8 cellular contexts compared by ENCODE assay signal in the genomic region with DNA sequence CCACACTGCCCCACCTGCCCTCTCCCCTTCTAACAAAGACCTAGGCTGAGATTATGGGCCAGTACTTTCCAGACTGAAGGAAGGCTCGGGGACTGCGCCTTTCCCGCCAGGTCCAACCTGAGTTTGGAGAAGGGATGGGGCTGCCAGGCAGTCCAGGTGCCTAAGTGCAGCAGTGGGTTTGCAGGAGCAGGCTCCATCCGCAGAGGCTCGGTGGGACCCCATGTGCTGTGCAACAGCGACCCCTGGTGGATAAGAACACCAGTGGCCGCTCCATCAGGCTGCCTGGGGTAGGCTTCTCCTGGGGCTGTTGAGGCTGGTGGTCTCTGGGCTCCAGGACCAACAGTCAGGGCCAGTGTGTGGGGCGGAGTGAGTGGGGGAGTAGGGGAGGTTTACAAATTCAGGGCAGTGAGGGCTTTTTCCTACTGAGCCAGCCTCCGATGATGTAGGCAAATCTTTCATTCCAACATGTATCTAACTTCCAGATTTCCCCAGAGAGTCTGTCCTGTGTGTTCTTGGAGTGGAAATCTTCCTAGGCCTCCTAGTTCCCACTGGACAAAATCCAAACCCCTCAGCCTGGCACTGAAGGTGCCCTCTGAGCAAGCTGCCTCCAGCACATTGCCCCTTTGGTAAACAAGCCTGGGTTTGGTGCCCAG.
A peak's percentile ranks its signal among the peaks of the same experiment; 100 is the strongest.
DNase-seq lines count a peak whose midpoint lies in the region; ATAC-seq and TF ChIP-seq lines count a peak whose summit lies in the region.

No MANE protein-coding gene starts in this region.

- H3K27ac ChIP-seq in foreskin keratinocyte (no peak overlapping the region), osteoblast (ENCODE audit: low read depth, low read length) (no peak overlapping the region), tibial nerve (no peak overlapping the region)

- DNase-seq in G401 (ENCODE audit: low spot score): peak; percentile 32
- DNase-seq in HuH-7.5 (ENCODE audit: low spot score): peak; percentile 71
- peak; percentile 33 for DNase-seq in SHP77 treated with DMSO at 0.1 percent for 48 hours (lab: John Stamatoyannopoulos, UW)
- DNase-seq in activated effector memory CD4-positive, alpha-beta T cell treated with Interleukin-2 at 50 U/mL for 16 hours: peak; percentile 52
- peak in 1 of 2 donors; percentile 21 for DNase-seq in foreskin keratinocyte
- peak; percentile 92 for DNase-seq in osteoblast (ENCODE audit: insufficient read length, low spot score, missing footprints)
- DNase-seq in tibial nerve (ENCODE audit: low spot score in 2 of 2): peak; percentile 40 to 64

- no peak for TF ChIP-seq POLR2A in tibial nerve (IDR thresholded peaks at IDR 0.05)

- no peak overlapping the region for H2AFZ ChIP-seq in osteoblast (ENCODE audit: low read length)

- in situ Hi-C loops in G401 (cut with HindIII; ENCODE audit: low sequenced_read_pairs): no loop called here

- peak; percentile 87 for TF ChIP-seq CTCF in foreskin keratinocyte (conservative IDR thresholded peaks at IDR 0.05)
- TF ChIP-seq CTCF in osteoblast (IDR thresholded peaks at IDR 0.05; ENCODE audit: extremely low read depth, low read depth, low read length): peak; percentile 87
- TF ChIP-seq CTCF in tibial nerve (IDR thresholded peaks at IDR 0.05): peak; percentile 80 to 93 (median 90)

- no peaks in the 10 kb centered on the region for H3K9me3 ChIP-seq in osteoblast (ENCODE audit: low read depth, low read length)
- H3K9me3 ChIP-seq in tibial nerve: no peaks in the 10 kb centered on the region

- H3K36me3 ChIP-seq in osteoblast (ENCODE audit: insufficient read depth, low read length): no peaks in the 10 kb centered on the region
- no peaks in the 10 kb centered on the region for H3K36me3 ChIP-seq in tibial nerve

- H4K20me1 ChIP-seq in osteoblast (ENCODE audit: insufficient read depth, low read length): no peaks in the 10 kb centered on the region

- no peaks in the 10 kb centered on the region for H3K79me2 ChIP-seq in osteoblast (ENCODE audit: insufficient read depth, low read length)

- 19 to 30% methylated on average over 7 to 9 of the region's 9 CpGs for WGBS in tibial nerve, 2 donors

- TF ChIP-seq EP300 in tibial nerve (IDR thresholded peaks at IDR 0.05): no peak

- ATAC-seq in GM21619 (IDR thresholded peaks at IDR 0.05; ENCODE audit: unreplicated experiment) (peak; percentile 93), foreskin keratinocyte (peak; percentile 92)

- no peak overlapping the region for H3K4me2 ChIP-seq in osteoblast (ENCODE audit: insufficient read depth, low read length)

- H3K4me3 ChIP-seq in osteoblast (ENCODE audit: insufficient read depth, low read length) (no peak overlapping the region), tibial nerve (no peak overlapping the region)

- H3K4me1 ChIP-seq in foreskin keratinocyte (no peaks in the 10 kb centered on the region), osteoblast (ENCODE audit: insufficient read depth, low read length) (no peaks in the 10 kb centered on the region), tibial nerve (peaks cover 0 to 13% (median 0%) of the 10 kb centered on the region in 4 donors)

- H3K27me3 ChIP-seq in foreskin keratinocyte: no peaks in the 10 kb centered on the region
- H3K27me3 ChIP-seq in osteoblast (ENCODE audit: insufficient read depth, low read length): no peaks in the 10 kb centered on the region
- H3K27me3 ChIP-seq in tibial nerve: no peaks in the 10 kb centered on the region
